9 cellular contexts compared by ENCODE assay signal in genomic region chr20:4135385-4136077, GRCh38. TPM values are rescaled to one million over a fixed set of nuclear protein-coding genes. Genes with fewer than 3 reads are reported as not detected.
DNase-seq lines count a peak whose midpoint lies in the region; TF ChIP-seq lines count a peak whose summit lies in the region.
"Had no signal": no experiment of that assay in that cellular context is flagged by ENCODE, and none has a peak within 500 bp of the region (broad histone marks: within the 10 kb centered on the region; RNA-seq: fewer than 3 reads in every experiment).

No MANE protein-coding gene starts in this region.

- no peaks in the 10 kb centered on the region for H3K9me3 ChIP-seq in HUES64 (ENCODE audit: insufficient read depth, low read depth, low read length)
- H3K9me3 ChIP-seq: neutrophil had no signal

- 61% methylated on average over 5 of the region's 5 CpGs for WGBS in HUES64

- no peak for TF ChIP-seq CTCF in brain microvascular endothelial cell (IDR thresholded peaks at IDR 0.05; ENCODE audit: low read depth, low read length, missing control alignments)

- H3K27me3 ChIP-seq in HUES64 (ENCODE audit: insufficient read depth, low read length), result no peaks in the 10 kb centered on the region
- no peaks in the 10 kb centered on the region for H3K27me3 ChIP-seq in brain microvascular endothelial cell (replicated peaks)
- H3K27me3 ChIP-seq: neutrophil had no signal

- H3K9ac ChIP-seq in HUES64 (ENCODE audit: low read depth, low read length), result no peak overlapping the region

- peaks cover 16% of the 10 kb centered on the region; the same call in 1 of the 2 replicates for H3K4me1 ChIP-seq in HUES64 (ENCODE audit: insufficient read depth, low read length)

- H3K4me3 ChIP-seq in HUES64 (ENCODE audit: low read length), result no peak overlapping the region
- no peak overlapping the region for H3K4me3 ChIP-seq in brain microvascular endothelial cell (ENCODE audit: low read depth, low read length)

- DNase-seq in AG20443 (ENCODE audit: low spot score) (peak; percentile 96), brain microvascular endothelial cell (peak; percentile 98), mesenteric fat pad (ENCODE audit: low spot score) (peak; percentile 37), NCI-H774 (lab: John Stamatoyannopoulos, UW) (no peak), KG1 (lab: John Stamatoyannopoulos, UW) (no peak)
- no peak for DNase-seq in stimulated activated CD4-positive, alpha-beta T cell treated with anti-CD3 and anti-CD28 coated beads, Interleukin-2, amount 100 ng/mL, for 48 hours
- DNase-seq in stimulated activated naive CD4-positive, alpha-beta T cell (lab: John Stamatoyannopoulos, UW), result no peak

- H3K27ac ChIP-seq in HUES64 (ENCODE audit: low read depth, low read length), result peak overlapping the region; percentile 45
- H3K27ac ChIP-seq in brain microvascular endothelial cell, result peak overlapping the region; percentile 68
- H3K27ac ChIP-seq: neutrophil had no signal

- in situ Hi-C loops in brain microvascular endothelial cell (cut with HindIII; ENCODE audit: low pct_ligation_motif_present, low sequenced_read_pairs), result no loop called here

- H3K36me3 ChIP-seq in HUES64 (ENCODE audit: insufficient read depth, low read length), result no peaks in the 10 kb centered on the region
- H3K36me3 ChIP-seq in brain microvascular endothelial cell (replicated peaks), result no peaks in the 10 kb centered on the region
- H3K36me3 ChIP-seq: neutrophil had no signal

RNA-seq across cellular contexts. Expression of gene SMOX, which starts 13.1 kb away (rescaled TPM):
- 7.8 TPM for polyA plus RNA-seq in HUES64 (2013, experiment 1 of 2)
- 8.1 TPM for polyA plus RNA-seq in HUES64 (2013, experiment 2 of 2)
- 6.4 TPM for total RNA-seq in mesenteric fat pad

Comparison
In these comparisons a context has a peak if more than half of its experiments do, and no peak if none do; other contexts are left out.
1. DNase-seq: peak in AG20443 (single experiment), brain microvascular endothelial cell (single experiment) and mesenteric fat pad (single experiment); none in stimulated activated CD4-positive, alpha-beta T cell treated with anti-CD3 and anti-CD28 coated beads, Interleukin-2, amount 100 ng/mL, for 48 hours (0 of 2), NCI-H774 (single experiment), stimulated activated naive CD4-positive, alpha-beta T cell (0 of 6) and KG1 (single experiment).